ENCODE assay signal across 15 cellular contexts in the genomic region with DNA sequence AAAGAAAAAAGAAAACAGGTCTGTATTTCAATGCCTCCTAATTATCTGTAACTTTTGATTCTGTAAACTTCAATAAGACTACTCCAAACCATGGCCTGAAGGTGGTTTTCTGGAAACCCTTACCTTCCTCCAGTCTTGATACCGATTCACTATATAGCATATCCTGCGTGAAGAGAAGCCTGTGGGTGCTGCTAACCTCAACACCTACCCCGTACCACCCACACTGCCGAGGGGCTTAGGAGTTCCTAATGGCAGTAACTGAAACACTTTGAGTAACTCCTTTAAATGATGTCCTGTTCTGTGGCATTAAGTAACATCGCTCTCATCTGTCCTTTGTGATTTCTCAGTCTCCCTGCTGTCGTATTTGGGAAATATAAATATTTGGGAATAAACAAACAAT.
A peak's percentile ranks its signal among the peaks of the same experiment; 100 is the strongest.
DNase-seq lines count a peak whose midpoint lies in the region; ATAC-seq and TF ChIP-seq lines count a peak whose summit lies in the region.
"Had no signal": no experiment of that assay in that cellular context is flagged by ENCODE, and none has a peak within 500 bp of the region (broad histone marks: within the 10 kb centered on the region; RNA-seq: fewer than 3 reads in every experiment).

No MANE protein-coding gene starts in this region.

- H3K9me2 ChIP-seq in HCT116 (ENCODE audit: insufficient read depth) = no peaks in the 10 kb centered on the region

- peaks cover 19 to 32% of the 10 kb centered on the region in 2 experiments for H3K4me1 ChIP-seq in HCT116 (ENCODE audit: control insufficient read depth in 1 of 2, insufficient read depth in 2 of 2, low read length in 2 of 2)
- peaks cover 53% of the 10 kb centered on the region for H3K4me1 ChIP-seq in SJSA1 (replicated peaks)
- peaks cover 39% of the 10 kb centered on the region for H3K4me1 ChIP-seq in foreskin keratinocyte
- peaks cover 9% of the 10 kb centered on the region for H3K4me1 ChIP-seq in smooth muscle cell (ENCODE audit: low read depth)
- no peaks in the 10 kb centered on the region for H3K4me1 ChIP-seq in psoas muscle
- H3K4me1 ChIP-seq: neural progenitor cell had no signal

- H3K27me3 ChIP-seq in HCT116 (ENCODE audit: insufficient read depth, low read length) = no peaks in the 10 kb centered on the region
- no peaks in the 10 kb centered on the region for H3K27me3 ChIP-seq in SJSA1 (replicated peaks)
- no peaks in the 10 kb centered on the region for H3K27me3 ChIP-seq in foreskin keratinocyte
- no peaks in the 10 kb centered on the region for H3K27me3 ChIP-seq in smooth muscle cell (ENCODE audit: low read depth)
- H3K27me3 ChIP-seq in psoas muscle (ENCODE audit: insufficient read depth in 3 of 3, low read length in 2 of 3) = no peaks in the 10 kb centered on the region
- H3K27me3 ChIP-seq: BE2C, neural progenitor cell, right atrium auricular region had no signal

- H3K27ac ChIP-seq in HCT116 (ENCODE audit: low read depth, low read length) (peak overlapping the region; percentile 23; the same call in 1 of the 2 replicates), SJSA1 (peak overlapping the region; percentile 68), foreskin keratinocyte (peak overlapping the region; percentile 90), smooth muscle cell (ENCODE audit: low read depth) (peak overlapping the region; percentile 97), psoas muscle (no peak overlapping the region)
- H3K27ac ChIP-seq: neural progenitor cell, right atrium auricular region had no signal

- TF ChIP-seq CTCF in HCT116 (IDR thresholded peaks at IDR 0.05 in 2 of 3, conservative IDR thresholded peaks at IDR 0.05 in 1 of 3; ENCODE audit: borderline replicate concordance in 1 of 3, insufficient read depth in 1 of 3, low read depth in 2 of 3, low read length in 2 of 3) (no peak), foreskin keratinocyte (conservative IDR thresholded peaks at IDR 0.05) (no peak), smooth muscle cell (IDR thresholded peaks at IDR 0.05; ENCODE audit: borderline replicate concordance, insufficient read depth, poor library complexity, severe bottlenecking) (no peak), psoas muscle (IDR thresholded peaks at IDR 0.05) (no peak)

- DNase-seq in HCT116 (ENCODE audit: low read depth, low spot score) = no peak
- DNase-seq in SJSA1 (ENCODE audit: low read depth in 1 of 2, low spot score in 2 of 2) = no peak
- DNase-seq in foreskin keratinocyte = peak in 1 of 2 donors; percentile 29
- DNase-seq in smooth muscle cell (lab: John Stamatoyannopoulos, UW; ENCODE audit: unreplicated experiment) = no peak
- no peak for DNase-seq in psoas muscle
- DNase-seq in LoVo (ENCODE audit: low spot score) = no peak
- DNase-seq in activated CD4-positive, alpha-beta T cell treated with anti-CD3 and anti-CD28 coated beads, Interleukin-2, amount 50 U/mL, for 48 hours = no peak
- DNase-seq in activated effector memory CD4-positive, alpha-beta T cell treated with Interleukin-2 at 50 U/mL for 16 hours = no peak
- DNase-seq: activated CD4-positive, alpha-beta memory T cell treated with anti-CD3 and anti-CD28 coated beads for 36 hours; amygdala; BE2C; H9 had no signal

- TF ChIP-seq RAD21 in HCT116 (IDR thresholded peaks at IDR 0.05; ENCODE audit: low read depth) = no peak

- no peaks in the 10 kb centered on the region for H3K79me2 ChIP-seq in HCT116 (ENCODE audit: insufficient read depth, low read length)
- H3K79me2 ChIP-seq in smooth muscle cell (ENCODE audit: low read depth) = no peaks in the 10 kb centered on the region

- 89% methylated on average over 6 of the region's 6 CpGs for WGBS in smooth muscle cell (ENCODE audit: low lambda C conversion rate)
- WGBS in psoas muscle, 3 donors = 92 to 94% (median 93%) methylated on average over 6 of the region's 6 CpGs

- H2AFZ ChIP-seq in HCT116 (ENCODE audit: low read depth, low read length, poor library complexity, severe bottlenecking) = no peak overlapping the region
- no peak overlapping the region for H2AFZ ChIP-seq in smooth muscle cell (ENCODE audit: low read depth)
- H2AFZ ChIP-seq: neural progenitor cell had no signal

- BruUV-seq in HCT116 (replicated peaks; lab: Mats Ljungman, UMichigan) = no TSS peak

- TF ChIP-seq POLR2A in HCT116 (IDR thresholded peaks at IDR 0.05; ENCODE audit: borderline replicate concordance, extremely low read depth, insufficient read depth, insufficient read length) = no peak

- H4K20me1 ChIP-seq in HCT116 (ENCODE audit: insufficient read depth) = no peaks in the 10 kb centered on the region
- H4K20me1 ChIP-seq in smooth muscle cell (ENCODE audit: low read depth) = no peaks in the 10 kb centered on the region

- no peak for ATAC-seq in HCT116
- ATAC-seq in foreskin keratinocyte = no peak
- no peak for ATAC-seq in psoas muscle

- H3K4me3 ChIP-seq in HCT116 (replicated peaks in 1 of 2; ENCODE audit: low read depth in 1 of 2, low read length in 2 of 2) (no peak overlapping the region), SJSA1 (no peak overlapping the region), smooth muscle cell (no peak overlapping the region), psoas muscle (no peak overlapping the region)
- H3K4me3 ChIP-seq: neural progenitor cell, right atrium auricular region, thoracic aorta had no signal

- RAD21 ChIA-PET in HCT116 (lab: Charles Lee; ENCODE audit: low non-redundant PET in 1 of 2, low total read pairs in 2 of 2, uncharacterized antibody in 2 of 2, unreplicated experiment in 2 of 2) = no interaction called here

- H3K36me3 ChIP-seq in HCT116 (ENCODE audit: control insufficient read depth in 1 of 2, insufficient read depth in 2 of 2, low read length in 2 of 2) (no peaks in the 10 kb centered on the region), SJSA1 (no peaks in the 10 kb centered on the region), smooth muscle cell (ENCODE audit: low read depth) (no peaks in the 10 kb centered on the region), psoas muscle (ENCODE audit: insufficient read depth in 1 of 2, low read depth in 1 of 2) (no peaks in the 10 kb centered on the region)
- H3K36me3 ChIP-seq: BE2C, neural progenitor cell, right atrium auricular region, thoracic aorta had no signal

- no peaks in the 10 kb centered on the region for H3K9me3 ChIP-seq in HCT116 (ENCODE audit: control insufficient read depth in 1 of 2, insufficient read depth in 1 of 2, low read depth in 1 of 2, low read length in 2 of 2)
- H3K9me3 ChIP-seq in SJSA1 (replicated peaks) = no peaks in the 10 kb centered on the region
- no peaks in the 10 kb centered on the region for H3K9me3 ChIP-seq in smooth muscle cell (replicated peaks; ENCODE audit: low read depth)
- H3K9me3 ChIP-seq in psoas muscle = no peaks in the 10 kb centered on the region
- H3K9me3 ChIP-seq: BE2C, right atrium auricular region, thoracic aorta had no signal

- H3K4me2 ChIP-seq in HCT116 (ENCODE audit: low read length) (peak overlapping the region; percentile 49), smooth muscle cell (no peak overlapping the region)
- H3K4me2 ChIP-seq: neural progenitor cell had no signal

- CTCF ChIA-PET in HCT116 (lab: Charles Lee) = interaction anchor here (0.6 to 0.9 kb wide), 2 partner anchors 90 to 651 kb away, joined by 3 to 4 read pairs; no protein-coding TSS in a partner anchor

- intact Hi-C loops in HCT116 (cut with micrococcal nuclease) = no loop called here
- intact Hi-C loops in psoas muscle (cut with DNase I) = no loop called here

- H3K9ac ChIP-seq in HCT116 (ENCODE audit: low read length) (no peak overlapping the region), smooth muscle cell (ENCODE audit: low read depth) (no peak overlapping the region)
- H3K9ac ChIP-seq: neural progenitor cell had no signal

- POLR2A ChIA-PET in HCT116 (lab: Charles Lee) = no interaction called here

- H3F3A ChIP-seq in smooth muscle cell (ENCODE audit: low read depth) = peaks cover 20% of the 10 kb centered on the region

TF ChIP-seq in HCT116, 20 proteins besides CTCF, POLR2A, EP300 and RAD21 (continues in another document):
- TF ChIP-seq SP1 (IDR thresholded peaks at IDR 0.05; ENCODE audit: low read depth) (no peak), SRF (IDR thresholded peaks at IDR 0.05; ENCODE audit: low read depth) (no peak), ZFX (IDR thresholded peaks at IDR 0.05) (no peak), CBX3 (IDR thresholded peaks at IDR 0.05; ENCODE audit: low read depth) (no peak), JUND (IDR thresholded peaks at IDR 0.05) (no peak), EZH2phosphoT487 (IDR thresholded peaks at IDR 0.05; ENCODE audit: borderline replicate concordance) (no peak), EGR1 (IDR thresholded peaks at IDR 0.05; ENCODE audit: low read depth) (no peak), FOSL1 (IDR thresholded peaks at IDR 0.05; ENCODE audit: low read depth) (no peak), SIN3A (IDR thresholded peaks at IDR 0.05; ENCODE audit: low read depth) (no peak), EZH2 (IDR thresholded peaks at IDR 0.05) (no peak), POLR2AphosphoS5 (IDR thresholded peaks at IDR 0.05; ENCODE audit: low read depth, low read length) (no peak), TCF7L2 (IDR thresholded peaks at IDR 0.05; ENCODE audit: borderline replicate concordance, extremely low read depth, insufficient read depth, insufficient read length) (no peak)
- TF ChIP-seq, protein P1, sequence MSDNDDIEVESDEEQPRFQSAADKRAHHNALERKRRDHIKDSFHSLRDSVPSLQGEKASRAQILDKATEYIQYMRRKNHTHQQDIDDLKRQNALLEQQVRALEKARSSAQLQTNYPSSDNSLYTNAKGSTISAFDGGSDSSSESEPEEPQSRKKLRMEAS (IDR thresholded peaks at IDR 0.05) = no peak
- TF ChIP-seq, protein P2, sequence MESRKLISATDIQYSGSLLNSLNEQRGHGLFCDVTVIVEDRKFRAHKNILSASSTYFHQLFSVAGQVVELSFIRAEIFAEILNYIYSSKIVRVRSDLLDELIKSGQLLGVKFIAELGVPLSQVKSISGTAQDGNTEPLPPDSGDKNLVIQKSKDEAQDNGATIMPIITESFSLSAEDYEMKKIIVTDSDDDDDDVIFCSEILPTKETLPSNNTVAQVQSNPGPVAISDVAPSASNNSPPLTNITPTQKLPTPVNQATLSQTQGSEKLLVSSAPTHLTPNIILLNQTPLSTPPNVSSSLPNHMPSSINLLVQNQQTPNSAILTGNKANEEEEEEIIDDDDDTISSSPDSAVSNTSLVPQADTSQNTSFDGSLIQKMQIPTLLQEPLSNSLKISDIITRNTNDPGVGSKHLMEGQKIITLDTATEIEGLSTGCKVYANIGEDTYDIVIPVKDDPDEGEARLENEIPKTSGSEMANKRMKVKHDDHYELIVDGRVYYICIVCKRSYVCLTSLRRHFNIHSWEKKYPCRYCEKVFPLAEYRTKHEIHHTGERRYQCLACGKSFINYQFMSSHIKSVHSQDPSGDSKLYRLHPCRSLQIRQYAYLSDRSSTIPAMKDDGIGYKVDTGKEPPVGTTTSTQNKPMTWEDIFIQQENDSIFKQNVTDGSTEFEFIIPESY (IDR thresholded peaks at IDR 0.05; ENCODE audit: extremely low read depth, insufficient replicate concordance, low read length) = no peak
- TF ChIP-seq, protein P3, sequence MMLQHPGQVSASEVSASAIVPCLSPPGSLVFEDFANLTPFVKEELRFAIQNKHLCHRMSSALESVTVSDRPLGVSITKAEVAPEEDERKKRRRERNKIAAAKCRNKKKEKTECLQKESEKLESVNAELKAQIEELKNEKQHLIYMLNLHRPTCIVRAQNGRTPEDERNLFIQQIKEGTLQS (IDR thresholded peaks at IDR 0.05) = no peak
